Comparison of ENCODE assay signal across 16 cellular contexts in the genomic region with DNA sequence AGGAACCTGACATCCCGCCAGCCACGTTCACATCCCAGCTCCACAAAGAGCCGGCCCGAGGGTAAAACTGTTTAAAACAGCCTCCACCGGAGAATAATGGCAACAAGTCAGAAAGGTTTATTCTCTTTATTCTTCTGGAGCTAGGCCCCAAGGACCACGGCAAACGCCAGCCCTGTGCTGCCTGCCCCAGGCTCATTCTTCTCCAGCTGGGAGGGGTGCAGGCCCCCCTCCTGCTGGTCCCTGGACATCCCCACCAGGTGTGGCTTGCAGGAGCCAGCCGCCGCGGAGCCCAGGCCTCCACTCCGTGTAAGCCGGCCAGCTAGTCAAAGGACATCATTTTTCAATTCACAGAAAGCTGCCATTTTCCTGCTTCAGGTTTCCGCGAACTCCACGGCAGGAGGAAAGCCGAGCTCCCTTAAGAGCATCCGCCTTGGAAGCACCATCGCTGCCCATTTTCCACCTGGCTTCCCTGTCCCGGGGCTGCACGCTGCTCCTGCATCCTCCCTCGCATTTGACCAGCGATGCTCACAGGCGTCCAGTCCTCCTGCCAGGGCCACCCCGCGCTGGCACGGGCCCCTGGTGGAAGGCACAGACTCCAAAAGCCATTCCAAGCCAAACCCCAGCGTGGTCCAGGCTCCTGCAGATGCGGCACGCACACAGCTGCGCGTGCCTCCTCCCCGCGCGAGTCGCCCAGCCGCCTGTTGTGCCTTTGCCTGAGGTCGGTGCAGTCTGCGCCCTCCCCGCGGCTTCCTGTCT.
"Had no signal": no experiment of that assay in that cellular context is flagged by ENCODE, and none has a peak within 500 bp of the region (broad histone marks: within the 10 kb centered on the region; RNA-seq: fewer than 3 reads in every experiment).

No MANE protein-coding gene starts in this region.

- ATAC-seq: activated CD4-positive, alpha-beta T cell treated with anti-CD3 and anti-CD28 coated beads for 36 hours; activated T-helper 17 cell treated with anti-CD3 and anti-CD28 coated beads, Interleukin-2, amount 50 U/mL, for 72 hours; naive thymus-derived CD4-positive, alpha-beta T cell; stimulated activated naive CD8-positive, alpha-beta T cell treated with anti-CD3 and anti-CD28 coated beads, Interleukin-15, Interleukin-2, amounts not matched to agents 100 U/mL and 50 U/mL, for 24 hours; T-cell had no signal

- H3K27me3 ChIP-seq: cardiac muscle cell, hepatocyte had no signal

- H3K4me3 ChIP-seq: cardiac muscle cell, hepatocyte, lung had no signal

- DNase-seq: activated CD4-positive, alpha-beta T cell treated with anti-CD3 and anti-CD28 coated beads for 36 hours; activated naive CD4-positive, alpha-beta T cell treated with anti-CD3 and anti-CD28 coated beads, Interleukin-2, amount 10 ng/mL, durations not matched to agents 7 days and 5 days; activated T-cell treated with anti-CD3 and anti-CD28 coated beads for 4 hours; erythroblast; naive thymus-derived CD4-positive, alpha-beta T cell; nucleus accumbens; stimulated activated CD4-positive, alpha-beta T cell treated with anti-CD3 and anti-CD28 coated beads, Interleukin-4, amount 100 ng/mL, for 1 hour; stimulated activated CD8-positive, alpha-beta memory T cell treated with anti-CD3 and anti-CD28 coated beads, Interleukin-4, amount 100 ng/mL, for 48 hours; stimulated activated naive CD8-positive, alpha-beta T cell treated with anti-CD3 and anti-CD28 coated beads, Interleukin-15, Interleukin-2, amounts not matched to agents 100 U/mL and 50 U/mL, for 24 hours; T-cell; T1000 had no signal

- H3K27ac ChIP-seq: cardiac muscle cell, hepatocyte, VCaP had no signal

- H3K36me3 ChIP-seq: cardiac muscle cell had no signal
